23 cellular contexts compared by ENCODE assay signal in genomic region chr9:87891754-87892153, GRCh38. TPM values are rescaled to one million over a fixed set of nuclear protein-coding genes. Genes with fewer than 3 reads are reported as not detected.
"Had no signal": no experiment of that assay in that cellular context is flagged by ENCODE, and none has a peak within 500 bp of the region (broad histone marks: within the 10 kb centered on the region; RNA-seq: fewer than 3 reads in every experiment).

No MANE protein-coding gene starts in this region.

- H3K4me3 Mint-ChIP-seq: activated naive CD4-positive, alpha-beta T cell treated with anti-CD3 and anti-CD28 coated beads for 36 hours; activated naive CD8-positive, alpha-beta T cell treated with anti-CD3 and anti-CD28 coated beads, Interleukin-2, amount 50 U/mL, for 24 hours had no signal

- H3K36me3 ChIP-seq: cardiac muscle cell, gastrocnemius medialis, heart left ventricle, lower lobe of right lung, sigmoid colon, stomach, thoracic aorta had no signal

- H3K27ac Mint-ChIP-seq: activated naive CD4-positive, alpha-beta T cell treated with anti-CD3 and anti-CD28 coated beads for 36 hours; activated naive CD8-positive, alpha-beta T cell treated with anti-CD3 and anti-CD28 coated beads, Interleukin-2, amount 50 U/mL, for 24 hours; activated T-helper 2 cell treated with anti-CD3 and anti-CD28 coated beads, Interferon-gamma antibody, Interleukin-2, Interleukin-4, amounts not matched to agents 10 μg/mL and 5 μg/mL and 100 μg/mL, durations not matched to agents 14 hours and 24 hours and 36 hours had no signal

- FAIRE-seq: astrocyte had no signal

- ATAC-seq: activated CD4-positive, CD25-positive, alpha-beta regulatory T cell treated with anti-CD3 and anti-CD28 coated beads, Interleukin-2, amount 50 U/mL, for 24 hours; activated naive CD8-positive, alpha-beta T cell treated with anti-CD3 and anti-CD28 coated beads, Interleukin-2, amount 50 U/mL, for 24 hours; gastrocnemius medialis; heart left ventricle; left colon; lower lobe of right lung had no signal

- DNase-seq: activated CD4-positive, alpha-beta T cell treated with anti-CD3 and anti-CD28 coated beads, Interleukin-2, amount 50 U/mL, for 4 hours; activated naive CD4-positive, alpha-beta T cell treated with anti-CD3 and anti-CD28 coated beads for 36 hours; activated naive CD8-positive, alpha-beta T cell treated with anti-CD3 and anti-CD28 coated beads, Interleukin-2, amount 50 U/mL, for 24 hours; gastrocnemius medialis; heart left ventricle; left colon; lower lobe of right lung; midbrain; sigmoid colon; stimulated activated CD4-positive, alpha-beta T cell treated with anti-CD3 and anti-CD28 coated beads, Interleukin-1b, Interleukin-23, amount 100 ng/mL, for 48 hours; stomach; T-helper 9 cell had no signal

- H3K4me3 ChIP-seq: cardiac muscle cell, gastrocnemius medialis, heart left ventricle, lower lobe of right lung, sigmoid colon, stomach, thoracic aorta had no signal

- H3K27me3 ChIP-seq: cardiac muscle cell, gastrocnemius medialis, sigmoid colon had no signal

- H3K9me3 Mint-ChIP-seq: activated naive CD8-positive, alpha-beta T cell treated with anti-CD3 and anti-CD28 coated beads, Interleukin-2, amount 50 U/mL, for 24 hours; activated T-helper 2 cell treated with anti-CD3 and anti-CD28 coated beads, Interferon-gamma antibody, Interleukin-2, Interleukin-4, amounts not matched to agents 10 μg/mL and 5 μg/mL and 100 μg/mL, durations not matched to agents 14 hours and 24 hours and 36 hours had no signal

- H3K4me1 ChIP-seq: gastrocnemius medialis, heart left ventricle, lower lobe of right lung, sigmoid colon, stomach had no signal

- H3K9me3 ChIP-seq: gastrocnemius medialis, lower lobe of right lung, sigmoid colon, stomach, thoracic aorta had no signal

- H3K27ac ChIP-seq: cardiac muscle cell, gastrocnemius medialis, heart left ventricle, lower lobe of right lung, sigmoid colon, stomach, thoracic aorta had no signal

- H3K4me1 Mint-ChIP-seq: activated naive CD8-positive, alpha-beta T cell treated with anti-CD3 and anti-CD28 coated beads, Interleukin-2, amount 50 U/mL, for 24 hours had no signal

RNA-seq across cellular contexts. Expression of gene SPATA31E1, which starts 9.1 kb away (rescaled TPM):
- total RNA-seq: activated naive CD4-positive, alpha-beta T cell treated with anti-CD3 and anti-CD28 coated beads for 36 hours; activated T-helper 2 cell treated with anti-CD3 and anti-CD28 coated beads, Interferon-gamma antibody, Interleukin-2, Interleukin-4, amounts not matched to agents 10 μg/mL and 5 μg/mL and 100 μg/mL, durations not matched to agents 14 hours and 24 hours and 36 hours; astrocyte; cardiac muscle cell; gastrocnemius medialis; heart left ventricle; left colon; lower lobe of right lung; myocyte; pulmonary artery endothelial cell; sigmoid colon; stomach; thoracic aorta; urinary bladder had no signal
- polyA plus RNA-seq: cardiac muscle cell, esophagus, heart left ventricle, neural cell, stomach had no signal

RNA-seq across cellular contexts. Expression of gene SPATA31C1, which starts 26.0 kb away (rescaled TPM):
- total RNA-seq: activated naive CD4-positive, alpha-beta T cell treated with anti-CD3 and anti-CD28 coated beads for 36 hours; activated T-helper 2 cell treated with anti-CD3 and anti-CD28 coated beads, Interferon-gamma antibody, Interleukin-2, Interleukin-4, amounts not matched to agents 10 μg/mL and 5 μg/mL and 100 μg/mL, durations not matched to agents 14 hours and 24 hours and 36 hours; astrocyte; cardiac muscle cell; gastrocnemius medialis; heart left ventricle; left colon; lower lobe of right lung; myocyte; osteoblast; pulmonary artery endothelial cell; sigmoid colon; stomach; thoracic aorta had no signal
- polyA plus RNA-seq: cardiac muscle cell, esophagus, heart left ventricle, neural cell, sigmoid colon, stomach, urinary bladder had no signal
